22 cellular contexts compared by ENCODE assay signal in genomic region chr17:65438708-65439294, GRCh38.
DNase-seq lines count a peak whose midpoint lies in the region; ATAC-seq, FAIRE-seq and TF ChIP-seq lines count a peak whose summit lies in the region.
"Had no signal": no experiment of that assay in that cellular context is flagged by ENCODE, and none has a peak within 500 bp of the region (broad histone marks: within the 10 kb centered on the region; RNA-seq: fewer than 3 reads in every experiment).

No MANE protein-coding gene starts in this region.

- FAIRE-seq in GM19239 (lab: Jason Lieb, UNC): no peak

- no peaks in the 10 kb centered on the region for H3K27me3 Mint-ChIP-seq in endodermal cell (ENCODE audit: insufficient read depth)

- H3K23ac ChIP-seq in neuronal stem cell (ENCODE audit: low read depth, low read length, poor library complexity): no peak overlapping the region

- peak overlapping the region; percentile 11 for H3K14ac ChIP-seq in neuronal stem cell (ENCODE audit: low read length)

- H3K18ac ChIP-seq in neuronal stem cell (ENCODE audit: low read length): peak overlapping the region; percentile 45

- H2AFZ ChIP-seq in neuronal stem cell (ENCODE audit: low read length): peak overlapping the region; percentile 60

- no peak overlapping the region for H2AK5ac ChIP-seq in neuronal stem cell (ENCODE audit: low read depth, low read length)

- no peak overlapping the region for H3K4me3 Mint-ChIP-seq in endodermal cell
- H3K4me3 Mint-ChIP-seq: activated CD8-positive, alpha-beta T cell treated with anti-CD3 and anti-CD28 coated beads, Interleukin-2, amount 10 ng/mL, durations not matched to agents 7 days and 5 days had no signal

- no peak overlapping the region for H2BK12ac ChIP-seq in neuronal stem cell (ENCODE audit: low read length)

- DNase-seq in GM04504 (ENCODE audit: low read depth) (peak; percentile 24), NCI-H69 (lab: John Stamatoyannopoulos, UW) (peak; percentile 55), endodermal cell (peak; percentile 78), neuronal stem cell (ENCODE audit: low spot score) (no peak), NCI-H510A treated with DMSO at 0.1 percent for 48 hours (lab: John Stamatoyannopoulos, UW) (no peak), GM19239 (ENCODE audit: insufficient read length, low spot score) (no peak)
- DNase-seq: activated CD8-positive, alpha-beta T cell treated with anti-CD3 and anti-CD28 coated beads, Interleukin-2, amount 10 ng/mL, durations not matched to agents 7 days and 5 days; amniotic stem cell; DND-41; NCI-H1436; NCI-H526; right cardiac atrium; stimulated activated CD4-positive, alpha-beta T cell treated with anti-CD3 and anti-CD28 coated beads, Interleukin-1b, Interleukin-23, amount 100 ng/mL, for 48 hours; SW 1271 had no signal

- H3K27ac ChIP-seq in endodermal cell (ENCODE audit: low read depth, low read length) (no peak overlapping the region), neuronal stem cell (replicated peaks; ENCODE audit: low read length) (no peak overlapping the region)
- H3K27ac ChIP-seq: KMS-11, thoracic aorta, VCaP had no signal

- H3K9ac ChIP-seq in endodermal cell (ENCODE audit: extremely low read depth, low read length, poor library complexity, severe bottlenecking) (no peak overlapping the region), neuronal stem cell (ENCODE audit: low read depth, low read length, poor library complexity) (no peak overlapping the region)
- H3K9ac ChIP-seq: KMS-11 had no signal

- H3K36me3 Mint-ChIP-seq in endodermal cell (ENCODE audit: low read depth): no peaks in the 10 kb centered on the region
- H3K36me3 Mint-ChIP-seq: CD14-positive monocyte had no signal

- H3K4me1 ChIP-seq in endodermal cell (ENCODE audit: control insufficient read depth, insufficient read depth, low read length): no peaks in the 10 kb centered on the region
- peaks cover 6 to 7% of the 10 kb centered on the region in 2 donors for H3K4me1 ChIP-seq in neuronal stem cell (ENCODE audit: control insufficient read depth in 2 of 2, insufficient read depth in 1 of 2, low read depth in 1 of 2, low read length in 2 of 2)

- no peaks in the 10 kb centered on the region for H3K9me3 Mint-ChIP-seq in endodermal cell
- H3K9me3 Mint-ChIP-seq: activated T-helper 2 cell treated with anti-CD3 and anti-CD28 coated beads, Interferon-gamma antibody, Interleukin-2, Interleukin-4, amounts not matched to agents 10 μg/mL and 5 μg/mL and 100 μg/mL, durations not matched to agents 14 hours and 24 hours and 36 hours had no signal

- ATAC-seq in HG02840 (IDR thresholded peaks at IDR 0.05; ENCODE audit: low FRiP score, unreplicated experiment) (no peak), GM18517 (IDR thresholded peaks at IDR 0.05; ENCODE audit: unreplicated experiment) (no peak)
- ATAC-seq: activated CD8-positive, alpha-beta T cell treated with anti-CD3 and anti-CD28 coated beads, Interleukin-2, amount 10 ng/mL, durations not matched to agents 7 days and 5 days; right cardiac atrium had no signal

- no peaks in the 10 kb centered on the region for H3K36me3 ChIP-seq in endodermal cell (ENCODE audit: control insufficient read depth, insufficient read depth, low read length)
- no peaks in the 10 kb centered on the region for H3K36me3 ChIP-seq in neuronal stem cell (replicated peaks in 1 of 2; ENCODE audit: control insufficient read depth in 2 of 2, insufficient read depth in 2 of 2, low read length in 2 of 2)
- H3K36me3 ChIP-seq: thoracic aorta had no signal

- 74 to 76% methylated on average over 6 to 7 of the region's 7 CpGs for WGBS in endodermal cell (ENCODE audit: insufficient coverage in 1 of 2, insufficient read length in 1 of 2), 2 experiments
- WGBS in neuronal stem cell (ENCODE audit: extremely low coverage in 2 of 2, insufficient read length in 2 of 2, insufficient replicate concordance in 1 of 2), 2 donors: no CpG with 5 or more reads among the region's 7 CpGs

- no peak overlapping the region for H3K27ac Mint-ChIP-seq in endodermal cell
- H3K27ac Mint-ChIP-seq: activated CD8-positive, alpha-beta T cell treated with anti-CD3 and anti-CD28 coated beads, Interleukin-2, amount 10 ng/mL, durations not matched to agents 7 days and 5 days; activated T-helper 2 cell treated with anti-CD3 and anti-CD28 coated beads, Interferon-gamma antibody, Interleukin-2, Interleukin-4, amounts not matched to agents 10 μg/mL and 5 μg/mL and 100 μg/mL, durations not matched to agents 14 hours and 24 hours and 36 hours; CD14-positive monocyte had no signal

- H3K27me3 ChIP-seq in endodermal cell (ENCODE audit: control insufficient read depth, insufficient read depth, low read length, poor library complexity, severe bottlenecking) (no peaks in the 10 kb centered on the region), neuronal stem cell (ENCODE audit: control insufficient read depth in 3 of 3, insufficient read depth in 3 of 3, low read depth in 1 of 3, low read length in 3 of 3) (no peaks in the 10 kb centered on the region)

- H2BK120ac ChIP-seq in neuronal stem cell (ENCODE audit: low read depth, low read length): no peak overlapping the region

- no peak overlapping the region for H4K91ac ChIP-seq in neuronal stem cell (ENCODE audit: low read depth, low read length, poor library complexity)

- no peak for TF ChIP-seq CTCF in endodermal cell (conservative IDR thresholded peaks at IDR 0.05)

- no peaks in the 10 kb centered on the region for H3K79me1 ChIP-seq in neuronal stem cell (ENCODE audit: low read depth, low read length)

- no peak overlapping the region for H3K4me3 ChIP-seq in endodermal cell (ENCODE audit: low read length)
- H3K4me3 ChIP-seq in neuronal stem cell (ENCODE audit: low read length in 2 of 2): no peak overlapping the region
- H3K4me3 ChIP-seq: lung, thoracic aorta had no signal

- H3K4me1 Mint-ChIP-seq in endodermal cell: peaks cover 7% of the 10 kb centered on the region
- H3K4me1 Mint-ChIP-seq: CD14-positive monocyte had no signal

- no peak overlapping the region for H2BK15ac ChIP-seq in neuronal stem cell (ENCODE audit: low read length)

- H2BK5ac ChIP-seq in neuronal stem cell (ENCODE audit: low read length): no peak overlapping the region

- H4K8ac ChIP-seq in neuronal stem cell (ENCODE audit: low read depth, low read length): no peak overlapping the region

- H3K4me2 ChIP-seq in neuronal stem cell (ENCODE audit: insufficient read depth, low read length, poor library complexity, severe bottlenecking): no peak overlapping the region
- H3K4me2 ChIP-seq: KMS-11 had no signal

- H3K9me3 ChIP-seq in endodermal cell (ENCODE audit: control insufficient read depth, low read length): no peaks in the 10 kb centered on the region
- H3K9me3 ChIP-seq in neuronal stem cell (replicated peaks in 1 of 2; ENCODE audit: control insufficient read depth in 2 of 2, insufficient read depth in 1 of 2, low read depth in 1 of 2, low read length in 2 of 2): no peaks in the 10 kb centered on the region
- H3K9me3 ChIP-seq: thoracic aorta had no signal

- no peak overlapping the region for H3K4ac ChIP-seq in neuronal stem cell (ENCODE audit: low read length)

Comparison
In these comparisons a context has a peak if more than half of its experiments do, and no peak if none do; other contexts are left out.
1. DNase-seq: peak in GM04504 (single experiment), NCI-H69 (single experiment) and endodermal cell (single experiment); none in neuronal stem cell (single experiment), NCI-H510A treated with DMSO at 0.1 percent for 48 hours (single experiment) and GM19239 (single experiment).